Comparison of ENCODE assay signal across 8 cellular contexts in the genomic region with DNA sequence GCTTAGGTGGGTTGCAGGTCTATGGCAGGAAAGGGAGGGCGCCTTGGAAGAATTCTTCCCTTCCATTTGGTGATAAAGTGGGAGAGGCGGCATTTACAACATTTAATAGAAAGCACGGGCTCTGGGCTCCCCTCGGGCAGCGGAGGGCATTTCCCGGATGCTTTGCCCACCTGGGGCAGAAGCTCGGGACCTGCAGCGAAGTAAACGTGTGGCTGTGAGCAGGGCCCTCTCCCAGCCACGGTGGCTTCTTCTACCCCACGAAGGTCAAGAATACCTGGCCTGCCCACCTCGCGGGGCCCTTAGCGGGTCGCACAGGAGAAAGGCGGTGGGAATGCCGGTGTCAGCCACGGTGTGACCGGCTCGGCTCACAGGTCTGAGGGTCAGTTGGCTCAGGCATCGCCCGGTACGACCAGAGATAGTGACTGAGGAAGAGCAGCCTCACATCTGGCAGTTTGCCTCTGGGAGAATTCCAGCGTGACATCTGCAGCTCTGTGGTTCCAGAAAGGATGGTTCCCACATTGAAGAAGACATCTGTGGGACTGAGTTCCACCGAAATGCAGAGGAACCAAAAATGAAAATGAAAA. TPM values are rescaled to one million over a fixed set of nuclear protein-coding genes. Genes with fewer than 3 reads are reported as not detected.
DNase-seq lines count a peak whose midpoint lies in the region; ATAC-seq and TF ChIP-seq lines count a peak whose summit lies in the region.

No MANE protein-coding gene starts in this region.

- no peak for TF ChIP-seq CTCF in GM10248 (IDR thresholded peaks at IDR 0.05; ENCODE audit: control extremely low read depth, extremely low read depth, low read depth, missing control alignments)
- TF ChIP-seq CTCF in psoas muscle (IDR thresholded peaks at IDR 0.05), result no peak

- DNase-seq in GM10248 (ENCODE audit: extremely low spot score) (peak; percentile 20), left cardiac atrium (peak; percentile 48), psoas muscle (peak; percentile 64 to 74), NCI-H82 treated with DMSO at 0.1 percent for 48 hours (lab: John Stamatoyannopoulos, UW; ENCODE audit: unreplicated experiment) (no peak), NCI-H187 (lab: John Stamatoyannopoulos, UW) (no peak), NCI-H187 treated with DMSO at 0.1 percent for 48 hours (lab: John Stamatoyannopoulos, UW) (no peak)

- peaks cover 6% of the 10 kb centered on the region for H3K4me1 ChIP-seq in psoas muscle

- H3K27me3 ChIP-seq in psoas muscle (ENCODE audit: insufficient read depth in 3 of 3, low read length in 2 of 3), result peaks cover 7 to 72% (median 17%) of the 10 kb centered on the region in 3 donors

- H3K9me3 Mint-ChIP-seq in activated T-helper 17 cell treated with anti-CD3 and anti-CD28 coated beads, Interleukin-2, amount 50 U/mL, for 72 hours, result no peaks in the 10 kb centered on the region

- peak overlapping the region; percentile 72 for H3K4me3 ChIP-seq in psoas muscle

- no peak overlapping the region for H3K27ac Mint-ChIP-seq in activated T-helper 17 cell treated with anti-CD3 and anti-CD28 coated beads, Interleukin-2, amount 50 U/mL, for 72 hours

- H3K4me1 Mint-ChIP-seq in activated T-helper 17 cell treated with anti-CD3 and anti-CD28 coated beads, Interleukin-2, amount 50 U/mL, for 72 hours, result no peaks in the 10 kb centered on the region

- 1% methylated on average over 25 of the region's 25 CpGs for WGBS in psoas muscle, 3 donors

- peak overlapping the region; percentile 62 for H3K27ac ChIP-seq in psoas muscle

- POLR2A ChIA-PET in GM10248 (lab: Yijun Ruan, JAX), result no interaction called here

- peak overlapping the region; percentile 75 for H3K4me3 Mint-ChIP-seq in activated T-helper 17 cell treated with anti-CD3 and anti-CD28 coated beads, Interleukin-2, amount 50 U/mL, for 72 hours

- H3K9me3 ChIP-seq in psoas muscle, result no peaks in the 10 kb centered on the region

- H3K27me3 Mint-ChIP-seq in activated T-helper 17 cell treated with anti-CD3 and anti-CD28 coated beads, Interleukin-2, amount 50 U/mL, for 72 hours, result peaks cover 58% of the 10 kb centered on the region

- ATAC-seq in HG02642 (IDR thresholded peaks at IDR 0.05; ENCODE audit: poor library complexity, unreplicated experiment), result peak; percentile 36
- ATAC-seq in activated T-helper 17 cell treated with anti-CD3 and anti-CD28 coated beads, Interleukin-2, amount 50 U/mL, for 72 hours (replicated peaks), result peak; percentile 15
- peak; percentile 34 to 37 for ATAC-seq in left cardiac atrium
- peak in 3 of 4 donors; percentile 34 to 61 (median 43) for ATAC-seq in psoas muscle

- CTCF ChIA-PET in GM10248 (lab: Yijun Ruan, JAX), result interaction anchor here (2.2 kb wide), 1 partner anchor 264 kb away, joined by 6 read pairs; no protein-coding TSS in a partner anchor

- no peaks in the 10 kb centered on the region for H3K36me3 ChIP-seq in psoas muscle (ENCODE audit: insufficient read depth in 1 of 2, low read depth in 1 of 2)

- intact Hi-C loops in left cardiac atrium (cut with DNase I), result no loop called here
- intact Hi-C loops in psoas muscle (cut with DNase I), result no loop called here

- no peaks in the 10 kb centered on the region for H3K36me3 Mint-ChIP-seq in activated T-helper 17 cell treated with anti-CD3 and anti-CD28 coated beads, Interleukin-2, amount 50 U/mL, for 72 hours (ENCODE audit: low read depth)

RNA-seq across cellular contexts. Expression of a gene that starts 0.6 kb away (rescaled TPM):
- total RNA-seq in activated T-helper 17 cell treated with anti-CD3 and anti-CD28 coated beads, Interleukin-2, amount 50 U/mL, for 72 hours, result not detected
- total RNA-seq in left cardiac atrium (10 to 100 TPM; 23.6 to 47.9 TPM), psoas muscle (1 to 10 TPM; 1.5 to 5.8 (median 4.4) TPM)
- polyA plus RNA-seq in psoas muscle, result 1 to 10 TPM; 2.6 to 5.6 (median 3.8) TPM

Comparison
In these comparisons a context has a peak if more than half of its experiments do, and no peak if none do; other contexts are left out.
1. DNase-seq: peak in GM10248 (single experiment), left cardiac atrium (single experiment) and psoas muscle (2 of 2); none in NCI-H82 treated with DMSO at 0.1 percent for 48 hours (single experiment), NCI-H187 (0 of 2) and NCI-H187 treated with DMSO at 0.1 percent for 48 hours (single experiment).
2. Peak in every context shown above with its lines, with median percentiles within 50 percentile points of each other: ATAC-seq.